Comparison of ENCODE assay signal across 10 cellular contexts in genomic region chr2:176091329-176092258, GRCh38. TPM values are rescaled to one million over a fixed set of nuclear protein-coding genes. Genes with fewer than 3 reads are reported as not detected.
DNase-seq lines count a peak whose midpoint lies in the region; ATAC-seq and TF ChIP-seq lines count a peak whose summit lies in the region.
"Had no signal": no experiment of that assay in that cellular context is flagged by ENCODE, and none has a peak within 500 bp of the region (broad histone marks: within the 10 kb centered on the region; RNA-seq: fewer than 3 reads in every experiment).

No MANE protein-coding gene starts in this region.

- H3K4me3 Mint-ChIP-seq in HFFc6 = peak overlapping the region; percentile 28
- peak overlapping the region; percentile 47 to 80 (median 75) for H3K4me3 Mint-ChIP-seq in brain
- peak overlapping the region; percentile 73 for H3K4me3 Mint-ChIP-seq in nephron progenitor cell

- H3K36me3 Mint-ChIP-seq in HFFc6 (ENCODE audit: low read depth) (peaks cover 8% of the 10 kb centered on the region; the same call in 1 of the 2 replicates), brain (no peaks in the 10 kb centered on the region), nephron progenitor cell (ENCODE audit: low read depth) (no peaks in the 10 kb centered on the region)

- ATAC-seq in HG03159 (IDR thresholded peaks at IDR 0.05; ENCODE audit: unreplicated experiment) (no peak), GM18502 (IDR thresholded peaks at IDR 0.05; ENCODE audit: poor library complexity, unreplicated experiment) (no peak), GM18909 (IDR thresholded peaks at IDR 0.05; ENCODE audit: poor library complexity, unreplicated experiment) (no peak)
- ATAC-seq: activated naive CD4-positive, alpha-beta T cell treated with anti-CD3 and anti-CD28 coated beads, Interleukin-2, amount 50 U/mL, for 72 hours had no signal

- peak; percentile 44 for DNase-seq in SIG-M5 treated with dmso at 0.1 percent for 504 hours (lab: John Stamatoyannopoulos, UW; ENCODE audit: unreplicated experiment)
- DNase-seq in SIG-M5 (lab: John Stamatoyannopoulos, UW) = no peak
- no peak for DNase-seq in HFFc6
- no peak for DNase-seq in nephron progenitor cell
- DNase-seq: NCI-H1092 had no signal

- H3K4me1 Mint-ChIP-seq in HFFc6 (ENCODE audit: low read depth) (peaks cover 23% of the 10 kb centered on the region), brain (peaks cover 26% of the 10 kb centered on the region), nephron progenitor cell (peaks cover 24% of the 10 kb centered on the region)

- H3K27me3 Mint-ChIP-seq in HFFc6 (ENCODE audit: insufficient read depth) = peaks cover 40% of the 10 kb centered on the region
- peaks cover 98% of the 10 kb centered on the region for H3K27me3 Mint-ChIP-seq in brain
- H3K27me3 Mint-ChIP-seq in nephron progenitor cell (ENCODE audit: low read depth, poor library complexity) = peaks cover 95% of the 10 kb centered on the region

- H3K27ac Mint-ChIP-seq in HFFc6 (no peak overlapping the region), brain (no peak overlapping the region), nephron progenitor cell (no peak overlapping the region)

- TF ChIP-seq CTCF in HFFc6 (IDR thresholded peaks at IDR 0.05) = no peak
- no peak for TF ChIP-seq CTCF in brain (conservative IDR thresholded peaks at IDR 0.05)
- no peak for TF ChIP-seq CTCF in nephron progenitor cell (IDR thresholded peaks at IDR 0.05)

- no peaks in the 10 kb centered on the region for H3K9me3 Mint-ChIP-seq in HFFc6
- H3K9me3 Mint-ChIP-seq in brain = peaks cover 0 to 14% (median 10%) of the 10 kb centered on the region in 5 experiments
- H3K9me3 Mint-ChIP-seq in nephron progenitor cell = peaks cover 13% of the 10 kb centered on the region
- H3K9me3 Mint-ChIP-seq: activated naive CD4-positive, alpha-beta T cell treated with anti-CD3 and anti-CD28 coated beads, Interleukin-2, amount 50 U/mL, for 72 hours had no signal

RNA-seq across cellular contexts. Expression of gene HOXD13, which starts 0.9 kb away (rescaled TPM):
- 1 to 10 TPM; 1.2 to 1.7 (median 1.5) TPM for total RNA-seq in HFFc6 (2021; fragmentation: NEBNext Ultra II Directional; extraction: Animal tissue kit (Norgen Biotek cat#: 25700))
- polyA plus RNA-seq in brain (ENCODE audit: insufficient read depth, low read depth, low replicate concordance) = 9.8 TPM
- total RNA-seq: activated naive CD4-positive, alpha-beta T cell treated with anti-CD3 and anti-CD28 coated beads, Interleukin-2, amount 50 U/mL, for 72 hours had no signal

RNA-seq across cellular contexts. Expression of gene EVX2, which starts 7.8 kb away (rescaled TPM):
- total RNA-seq in HFFc6 (2021; fragmentation: NEBNext Ultra II Directional; extraction: Animal tissue kit (Norgen Biotek cat#: 25700)) = not detected
- 0.14 TPM for polyA plus RNA-seq in brain (ENCODE audit: insufficient read depth, low read depth, low replicate concordance)
- total RNA-seq: activated naive CD4-positive, alpha-beta T cell treated with anti-CD3 and anti-CD28 coated beads, Interleukin-2, amount 50 U/mL, for 72 hours had no signal

RNA-seq across cellular contexts. Expression of gene HOXD12, which starts 8.0 kb away (rescaled TPM):
- total RNA-seq in HFFc6 (2021; fragmentation: NEBNext Ultra II Directional; extraction: Animal tissue kit (Norgen Biotek cat#: 25700)) = under 1 TPM in 4 of 6 experiments, not detected in 2; 0.19 to 0.36 (median 0.26) TPM
- 1.3 TPM for polyA plus RNA-seq in brain (ENCODE audit: insufficient read depth, low read depth, low replicate concordance)
- total RNA-seq: activated naive CD4-positive, alpha-beta T cell treated with anti-CD3 and anti-CD28 coated beads, Interleukin-2, amount 50 U/mL, for 72 hours had no signal

RNA-seq across cellular contexts. Expression of gene HOXD11, which starts 15.5 kb away (rescaled TPM):
- 10 to 100 TPM in 1 of 6 experiments, 1 to 10 TPM in 5; 6.0 to 10.2 (median 7.6) TPM for total RNA-seq in HFFc6 (2021; fragmentation: NEBNext Ultra II Directional; extraction: Animal tissue kit (Norgen Biotek cat#: 25700))
- 5.1 TPM for polyA plus RNA-seq in brain (ENCODE audit: insufficient read depth, low read depth, low replicate concordance)
- total RNA-seq: activated naive CD4-positive, alpha-beta T cell treated with anti-CD3 and anti-CD28 coated beads, Interleukin-2, amount 50 U/mL, for 72 hours had no signal

RNA-seq across cellular contexts. Expression of gene HOXD10, which starts 25.0 kb away (rescaled TPM):
- total RNA-seq in HFFc6 (2021; fragmentation: NEBNext Ultra II Directional; extraction: Animal tissue kit (Norgen Biotek cat#: 25700)) = 10 to 100 TPM; 10.9 to 14.5 (median 12.8) TPM
- polyA plus RNA-seq in brain (ENCODE audit: insufficient read depth, low read depth, low replicate concordance) = 17.2 TPM
- total RNA-seq: activated naive CD4-positive, alpha-beta T cell treated with anti-CD3 and anti-CD28 coated beads, Interleukin-2, amount 50 U/mL, for 72 hours had no signal
